2 cellular contexts compared by ENCODE assay signal in genomic region chr20:21569586-21569985, GRCh38.
A peak's percentile ranks its signal among the peaks of the same experiment; 100 is the strongest.
TF ChIP-seq lines count a peak whose summit lies in the region.

No MANE protein-coding gene starts in this region.

TF ChIP-seq in liver, 16 proteins besides CTCF, POLR2A, EP300 and RAD21 (continued from another document):
- peak; percentile 77 for TF ChIP-seq SP1 (IDR thresholded peaks at IDR 0.05)
- no peak for TF ChIP-seq FOXA2 (IDR thresholded peaks at IDR 0.05)
- TF ChIP-seq ZBTB33 (IDR thresholded peaks at IDR 0.05): no peak
- peak; percentile 84 to 87 for TF ChIP-seq HNF4A (conservative IDR thresholded peaks at IDR 0.05)
- no peak for TF ChIP-seq FOXA1 (IDR thresholded peaks at IDR 0.05)
- peak; percentile 81 for TF ChIP-seq HNF4G (IDR thresholded peaks at IDR 0.05)
- TF ChIP-seq RXRA (IDR thresholded peaks at IDR 0.05): peak; percentile 58 to 68
- TF ChIP-seq ATF3 (IDR thresholded peaks at IDR 0.05): no peak
- TF ChIP-seq GABPA (IDR thresholded peaks at IDR 0.05 in 1 of 2, conservative IDR thresholded peaks at IDR 0.05 in 1 of 2): no peak
- no peak for TF ChIP-seq TAF1 (conservative IDR thresholded peaks at IDR 0.05)
- TF ChIP-seq YY1 (IDR thresholded peaks at IDR 0.05): peak; percentile 83
- no peak for TF ChIP-seq REST (IDR thresholded peaks at IDR 0.05)
- TF ChIP-seq MAX (IDR thresholded peaks at IDR 0.05): peak; percentile 12
- no peak for TF ChIP-seq NR2F2 (IDR thresholded peaks at IDR 0.05)
TF ChIP-seq in liver: peak in this region for 6.

TF ChIP-seq in HepG2, 621 proteins besides CTCF, POLR2A, EP300 and RAD21:
- TF ChIP-seq ZBTB33 (CRISPR knock-in tag; IDR thresholded peaks at IDR 0.05) (no peak), SCMH1 (CRISPR knock-in tag; IDR thresholded peaks at IDR 0.05; ENCODE audit: borderline replicate concordance) (no peak), GATAD2A (CRISPR knock-in tag; IDR thresholded peaks at IDR 0.05) (no peak)
